ENCODE assay signal across 8 cellular contexts in the genomic region with DNA sequence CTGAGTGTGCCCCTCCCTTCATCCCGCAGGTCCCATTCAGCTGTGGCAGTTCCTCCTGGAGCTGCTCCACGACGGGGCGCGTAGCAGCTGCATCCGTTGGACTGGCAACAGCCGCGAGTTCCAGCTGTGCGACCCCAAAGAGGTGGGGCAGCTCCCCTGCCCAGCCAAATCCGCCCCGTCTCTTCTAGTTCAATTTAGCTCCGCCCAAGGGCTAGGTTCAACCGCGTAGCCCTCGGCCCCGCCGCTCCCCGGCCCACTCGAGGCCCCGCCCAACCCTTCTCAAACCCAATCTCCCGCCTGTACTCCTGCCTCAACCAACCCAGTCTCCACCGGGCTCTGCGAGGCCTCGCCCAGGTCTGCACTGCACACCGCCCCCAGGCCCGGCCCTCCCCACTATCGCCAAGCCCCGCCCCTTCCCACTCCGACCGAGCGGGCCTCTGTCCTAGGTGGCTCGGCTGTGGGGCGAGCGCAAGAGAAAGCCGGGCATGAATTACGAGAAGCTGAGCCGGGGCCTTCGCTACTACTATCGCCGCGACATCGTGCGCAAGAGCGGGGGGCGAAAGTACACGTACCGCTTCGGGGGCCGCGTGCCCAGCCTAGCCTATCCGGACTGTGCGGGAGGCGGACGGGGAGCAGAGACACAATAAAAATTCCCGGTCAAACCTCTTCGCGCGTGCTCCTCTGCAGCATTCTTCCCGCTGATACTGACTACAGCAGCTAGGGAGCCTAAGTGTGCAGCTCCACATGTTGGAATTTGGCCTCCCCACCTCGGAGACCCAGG. TPM values are rescaled to one million over a fixed set of nuclear protein-coding genes. Genes with fewer than 3 reads are reported as not detected.
DNase-seq lines count a peak whose midpoint lies in the region; ATAC-seq lines count a peak whose summit lies in the region.

No MANE protein-coding gene starts in this region.

- peaks cover 6% of the 10 kb centered on the region for H3K4me1 Mint-ChIP-seq in activated T-helper 17 cell treated with anti-CD3 and anti-CD28 coated beads, Interleukin-2, amount 50 U/mL, for 72 hours
- H3K4me1 Mint-ChIP-seq in natural killer cell treated with Interleukin-12 subunit alpha and Interleukin-12 subunit beta and Interleukin-15 and Interleukin-18, amount 100 ng/mL, for 72 hours (ENCODE audit: low read depth in 2 of 2) = peaks cover 23 to 29% of the 10 kb centered on the region in 2 donors

- peak; percentile 68 for ATAC-seq in GM21786 (IDR thresholded peaks at IDR 0.05; ENCODE audit: unreplicated experiment)
- ATAC-seq in activated T-helper 17 cell treated with anti-CD3 and anti-CD28 coated beads, Interleukin-2, amount 50 U/mL, for 72 hours (replicated peaks) = peak; percentile 84
- ATAC-seq in natural killer cell treated with Interleukin-12 subunit alpha and Interleukin-12 subunit beta and Interleukin-15 and Interleukin-18, amount 100 ng/mL, for 72 hours = peak; percentile 92 to 93

- H3K36me3 Mint-ChIP-seq in activated T-helper 17 cell treated with anti-CD3 and anti-CD28 coated beads, Interleukin-2, amount 50 U/mL, for 72 hours (ENCODE audit: low read depth) = peaks cover 14% of the 10 kb centered on the region
- no peaks in the 10 kb centered on the region for H3K36me3 Mint-ChIP-seq in natural killer cell treated with Interleukin-12 subunit alpha and Interleukin-12 subunit beta and Interleukin-15 and Interleukin-18, amount 100 ng/mL, for 72 hours

- peak overlapping the region; percentile 83 for H3K4me3 Mint-ChIP-seq in activated T-helper 17 cell treated with anti-CD3 and anti-CD28 coated beads, Interleukin-2, amount 50 U/mL, for 72 hours
- H3K4me3 Mint-ChIP-seq in natural killer cell treated with Interleukin-12 subunit alpha and Interleukin-12 subunit beta and Interleukin-15 and Interleukin-18, amount 100 ng/mL, for 72 hours = peak overlapping the region; percentile 85

- no peaks in the 10 kb centered on the region for H3K27me3 Mint-ChIP-seq in activated T-helper 17 cell treated with anti-CD3 and anti-CD28 coated beads, Interleukin-2, amount 50 U/mL, for 72 hours
- H3K27me3 Mint-ChIP-seq in natural killer cell treated with Interleukin-12 subunit alpha and Interleukin-12 subunit beta and Interleukin-15 and Interleukin-18, amount 100 ng/mL, for 72 hours = no peaks in the 10 kb centered on the region

- DNase-seq in DMS53 treated with DMSO at 0.1 percent for 48 hours (lab: John Stamatoyannopoulos, UW; ENCODE audit: unreplicated experiment) = peak; percentile 97
- DNase-seq in LHCN-M2 (ENCODE audit: low read depth) = peak; percentile 90
- peak; percentile 95 for DNase-seq in RPMI8226
- DNase-seq in fibroblast of peridontal ligament (ENCODE audit: extremely low read depth) = peak; percentile 79
- peak; percentile 98 for DNase-seq in natural killer cell treated with Interleukin-12 subunit alpha and Interleukin-12 subunit beta and Interleukin-15 and Interleukin-18, amount 100 ng/mL, for 72 hours (ENCODE audit: low spot score)
- DNase-seq in stimulated activated naive CD4-positive, alpha-beta T cell (lab: John Stamatoyannopoulos, UW) = peak; percentile 88 to 94 (median 90)

- H3K27ac Mint-ChIP-seq in activated T-helper 17 cell treated with anti-CD3 and anti-CD28 coated beads, Interleukin-2, amount 50 U/mL, for 72 hours = peak overlapping the region; percentile 39
- peak overlapping the region; percentile 71 to 90 for H3K27ac Mint-ChIP-seq in natural killer cell treated with Interleukin-12 subunit alpha and Interleukin-12 subunit beta and Interleukin-15 and Interleukin-18, amount 100 ng/mL, for 72 hours

- no peaks in the 10 kb centered on the region for H3K9me3 Mint-ChIP-seq in activated T-helper 17 cell treated with anti-CD3 and anti-CD28 coated beads, Interleukin-2, amount 50 U/mL, for 72 hours
- H3K9me3 Mint-ChIP-seq in natural killer cell treated with Interleukin-12 subunit alpha and Interleukin-12 subunit beta and Interleukin-15 and Interleukin-18, amount 100 ng/mL, for 72 hours = no peaks in the 10 kb centered on the region

RNA-seq across cellular contexts. Expression of gene ETV2, which starts 2.9 kb away (rescaled TPM):
- total RNA-seq in LHCN-M2 (2014; rRNA removed) = 0.46 and 1.5 TPM in 2 replicates
- polyA plus RNA-seq in LHCN-M2 (2012) = 3.3 TPM
- total RNA-seq in activated T-helper 17 cell treated with anti-CD3 and anti-CD28 coated beads, Interleukin-2, amount 50 U/mL, for 72 hours = under 1 TPM; 0.61 to 0.99 TPM
- 1 to 10 TPM in 1 of 2 donors, under 1 TPM in 1; 0.39 to 1.2 TPM for total RNA-seq in natural killer cell treated with Interleukin-12 subunit alpha and Interleukin-12 subunit beta and Interleukin-15 and Interleukin-18, amount 100 ng/mL, for 72 hours

RNA-seq across cellular contexts. Expression of gene COX6B1, which starts 3.7 kb away (rescaled TPM):
- 383 and 482 TPM in 2 replicates for total RNA-seq in LHCN-M2 (2014; rRNA removed)
- 832 TPM for polyA plus RNA-seq in LHCN-M2 (2012)
- 100 to 1,000 TPM; 331 to 427 TPM for total RNA-seq in activated T-helper 17 cell treated with anti-CD3 and anti-CD28 coated beads, Interleukin-2, amount 50 U/mL, for 72 hours
- total RNA-seq in natural killer cell treated with Interleukin-12 subunit alpha and Interleukin-12 subunit beta and Interleukin-15 and Interleukin-18, amount 100 ng/mL, for 72 hours = 100 to 1,000 TPM; 363 to 400 TPM

RNA-seq across cellular contexts. Expression of gene RBM42, which starts 15.6 kb away (rescaled TPM):
- 101 and 103 TPM in 2 replicates for total RNA-seq in LHCN-M2 (2014; rRNA removed)
- polyA plus RNA-seq in LHCN-M2 (2012) = 112 TPM
- total RNA-seq in activated T-helper 17 cell treated with anti-CD3 and anti-CD28 coated beads, Interleukin-2, amount 50 U/mL, for 72 hours = 10 to 100 TPM; 54.7 to 95.6 TPM
- total RNA-seq in natural killer cell treated with Interleukin-12 subunit alpha and Interleukin-12 subunit beta and Interleukin-15 and Interleukin-18, amount 100 ng/mL, for 72 hours = 100 to 1,000 TPM; 109 to 110 TPM

RNA-seq across cellular contexts. Expression of gene UPK1A, which starts 21.9 kb away (rescaled TPM):
- total RNA-seq in LHCN-M2 (2014; rRNA removed) = 0.17 TPM in 1 of 2 replicates, not detected in the other
- polyA plus RNA-seq in LHCN-M2 (2012) = 0.05 TPM
- total RNA-seq in activated T-helper 17 cell treated with anti-CD3 and anti-CD28 coated beads, Interleukin-2, amount 50 U/mL, for 72 hours = 1 to 10 TPM in 1 of 2 donors, under 1 TPM in 1; 0.73 to 8.0 TPM
- under 1 TPM; 0.38 to 0.70 TPM for total RNA-seq in natural killer cell treated with Interleukin-12 subunit alpha and Interleukin-12 subunit beta and Interleukin-15 and Interleukin-18, amount 100 ng/mL, for 72 hours

RNA-seq across cellular contexts. Expression of gene HAUS5, which starts 31.9 kb away (rescaled TPM):
- total RNA-seq in LHCN-M2 (2014; rRNA removed) = 17.4 and 21.0 TPM in 2 replicates
- polyA plus RNA-seq in LHCN-M2 (2012) = 10.0 TPM
- total RNA-seq in activated T-helper 17 cell treated with anti-CD3 and anti-CD28 coated beads, Interleukin-2, amount 50 U/mL, for 72 hours = 10 to 100 TPM; 32.0 to 37.2 TPM
- total RNA-seq in natural killer cell treated with Interleukin-12 subunit alpha and Interleukin-12 subunit beta and Interleukin-15 and Interleukin-18, amount 100 ng/mL, for 72 hours = 10 to 100 TPM; 29.2 to 55.0 TPM

Comparison
In these comparisons a context has a peak if more than half of its experiments do, and no peak if none do; other contexts are left out.
1. Peak in every context shown above with its lines: DNase-seq and ATAC-seq.